Comparison of ENCODE assay signal across 24 cellular contexts in genomic region chr7:30065746-30066145, GRCh38.
"Had no signal": no experiment of that assay in that cellular context is flagged by ENCODE, and none has a peak within 500 bp of the region (broad histone marks: within the 10 kb centered on the region; RNA-seq: fewer than 3 reads in every experiment).

No MANE protein-coding gene starts in this region.

- H3K9me3 Mint-ChIP-seq: IgD-negative memory B cell had no signal

- DNase-seq: Kasumi-1, NCI-H1092, NCI-H1105 treated with DMSO at 0.1 percent for 48 hours, NCI-H1417 treated with DMSO at 0.1 percent for 48 hours, NCI-H146, NCI-H1694 treated with DMSO at 0.1 percent for 48 hours, NCI-H1930, NCI-H2081, NCI-H2107, NCI-H226, NCI-H446, NCI-H510A, NCI-H524 treated with DMSO at 0.1 percent for 48 hours, NCI-H69, NCI-H774, PC-3, Peyer's patch, Right ventricle myocardium superior, SIG-M5 had no signal

- H3K4me2 ChIP-seq: KMS-11 had no signal

- H3K4me1 ChIP-seq: Peyer's patch, SJSA1 had no signal

- H3K9ac ChIP-seq: KMS-11 had no signal

- H3K27ac ChIP-seq: KMS-11, Peyer's patch, SJSA1, SK-N-MC had no signal

- H3K27me3 ChIP-seq: Peyer's patch, SJSA1 had no signal

- H3K9me3 ChIP-seq: Peyer's patch, SJSA1 had no signal

- ATAC-seq: K562, PC-3 had no signal

- H3K4me3 Mint-ChIP-seq: IgD-negative memory B cell had no signal

- H3K27ac Mint-ChIP-seq: IgD-negative memory B cell had no signal

- H3K27me3 Mint-ChIP-seq: IgD-negative memory B cell had no signal

- H3K4me3 ChIP-seq: K562, Peyer's patch, SJSA1, SK-N-MC had no signal
